23 cellular contexts compared by ENCODE assay signal in the genomic region with DNA sequence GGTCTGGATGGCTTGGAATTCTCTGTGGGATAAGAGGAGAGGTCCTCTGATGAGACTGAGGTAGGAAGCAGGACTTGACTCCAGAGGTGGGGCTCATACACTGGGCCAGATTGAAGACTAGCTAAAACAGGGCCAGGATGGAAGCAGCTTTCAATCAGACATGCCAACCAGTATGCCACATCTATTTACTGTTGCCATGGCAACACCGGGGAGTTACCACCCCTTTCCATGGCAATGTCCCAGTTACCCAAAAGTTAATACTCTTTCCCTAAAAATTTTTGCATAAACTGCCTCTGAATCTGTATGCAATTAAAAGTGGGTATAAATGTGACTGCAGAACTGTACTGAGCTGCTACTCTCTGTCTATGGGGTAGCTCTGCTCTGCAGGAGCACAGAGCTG.
"Had no signal": no experiment of that assay in that cellular context is flagged by ENCODE, and none has a peak within 500 bp of the region (broad histone marks: within the 10 kb centered on the region; RNA-seq: fewer than 3 reads in every experiment).

No MANE protein-coding gene starts in this region.

- H3K4me3 ChIP-seq: heart left ventricle, ovary, prostate gland, spleen, tibial artery, upper lobe of left lung, uterus had no signal

- H3K36me3 ChIP-seq: heart left ventricle, ovary, prostate gland, spleen, tibial artery, upper lobe of left lung, uterus had no signal

- H3K9me3 ChIP-seq: ovary, prostate gland, tibial artery, uterus had no signal

- H3K9me3 Mint-ChIP-seq: stimulated activated memory B cell treated with anti-CD40 and anti-IgM and Interleukin-4, amounts not matched to agents 10 μg/mL and 1 μg/mL and 100 μg/mL, for 72 hours; stimulated activated naive CD8-positive, alpha-beta T cell treated with anti-CD3 and anti-CD28 coated beads, Interleukin-15, Interleukin-2, amounts not matched to agents 100 ng/mL and 50 ng/mL, for 24 hours had no signal

- H3K27me3 Mint-ChIP-seq: naive thymus-derived CD8-positive, alpha-beta T cell; stimulated activated memory B cell treated with anti-CD40 and anti-IgM and Interleukin-4, amounts not matched to agents 10 μg/mL and 1 μg/mL and 100 μg/mL, for 72 hours; stimulated activated naive CD8-positive, alpha-beta T cell treated with anti-CD3 and anti-CD28 coated beads, Interleukin-15, Interleukin-2, amounts not matched to agents 100 ng/mL and 50 ng/mL, for 24 hours had no signal

- H3K27me3 ChIP-seq: heart left ventricle, ovary, spleen, tibial artery, upper lobe of left lung, uterus had no signal

- H3K27ac Mint-ChIP-seq: stimulated activated memory B cell treated with anti-CD40 and anti-IgM and Interleukin-4, amounts not matched to agents 10 μg/mL and 1 μg/mL and 100 μg/mL, for 72 hours; stimulated activated naive CD8-positive, alpha-beta T cell treated with anti-CD3 and anti-CD28 coated beads, Interleukin-15, Interleukin-2, amounts not matched to agents 100 ng/mL and 50 ng/mL, for 24 hours had no signal

- DNase-seq: effector memory CD4-positive, alpha-beta T cell; heart left ventricle; hippocampal formation; kidney glomerular epithelial cell; naive thymus-derived CD8-positive, alpha-beta T cell; nucleus accumbens; ovary; retina; spleen; stimulated activated CD4-positive, alpha-beta T cell treated with anti-CD3 and anti-CD28 coated beads, Interleukin-15, amount 100 ng/mL, for 24 hours; stimulated activated CD4-positive, alpha-beta T cell treated with anti-CD3 and anti-CD28 coated beads, Interleukin-1b, Interleukin-23, amount 100 ng/mL, for 48 hours; stimulated activated CD4-positive, alpha-beta T cell treated with anti-CD3 and anti-CD28 coated beads, Interleukin-4, amount 100 ng/mL, for 24 hours; tibial artery; upper lobe of left lung; uterus had no signal

- H3K4me3 Mint-ChIP-seq: naive thymus-derived CD8-positive, alpha-beta T cell; stimulated activated memory B cell treated with anti-CD40 and anti-IgM and Interleukin-4, amounts not matched to agents 10 μg/mL and 1 μg/mL and 100 μg/mL, for 72 hours; stimulated activated naive CD8-positive, alpha-beta T cell treated with anti-CD3 and anti-CD28 coated beads, Interleukin-15, Interleukin-2, amounts not matched to agents 100 ng/mL and 50 ng/mL, for 24 hours had no signal

- H3K4me1 Mint-ChIP-seq: stimulated activated memory B cell treated with anti-CD40 and anti-IgM and Interleukin-4, amounts not matched to agents 10 μg/mL and 1 μg/mL and 100 μg/mL, for 72 hours had no signal

- H3K36me3 Mint-ChIP-seq: naive thymus-derived CD8-positive, alpha-beta T cell; stimulated activated memory B cell treated with anti-CD40 and anti-IgM and Interleukin-4, amounts not matched to agents 10 μg/mL and 1 μg/mL and 100 μg/mL, for 72 hours had no signal

- FAIRE-seq: endometrium, frontal cortex, islet of Langerhans had no signal

- H3K4me1 ChIP-seq: heart left ventricle, prostate gland, spleen, upper lobe of left lung, uterus had no signal

- H3K27ac ChIP-seq: heart left ventricle, ovary, prostate gland, spleen, tibial artery, upper lobe of left lung, uterus had no signal

- ATAC-seq: esophagus mucosa; heart left ventricle; naive thymus-derived CD8-positive, alpha-beta T cell; sciatic nerve; stimulated activated memory B cell treated with anti-CD40 and anti-IgM and Interleukin-4, amounts not matched to agents 10 μg/mL and 1 μg/mL and 100 μg/mL, for 72 hours had no signal
